Comparison of ENCODE assay signal across 21 cellular contexts in the genomic region with DNA sequence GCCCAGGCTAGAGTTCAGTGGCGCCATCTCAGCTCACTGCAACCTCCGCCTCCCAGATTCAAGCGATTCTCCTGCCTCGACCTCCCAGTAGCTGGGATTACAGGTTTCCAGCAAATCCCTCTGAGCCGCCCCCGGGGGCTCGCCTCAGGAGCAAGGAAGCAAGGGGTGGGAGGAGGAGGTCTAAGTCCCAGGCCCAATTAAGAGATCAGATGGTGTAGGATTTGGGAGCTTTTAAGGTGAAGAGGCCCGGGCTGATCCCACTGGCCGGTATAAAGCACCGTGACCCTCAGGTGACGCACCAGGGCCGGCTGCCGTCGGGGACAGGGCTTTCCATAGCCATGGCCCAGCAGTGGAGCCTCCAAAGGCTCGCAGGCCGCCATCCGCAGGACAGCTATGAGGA. TPM values are rescaled to one million over a fixed set of nuclear protein-coding genes. Genes with fewer than 3 reads are reported as not detected.
"Had no signal": no experiment of that assay in that cellular context is flagged by ENCODE, and none has a peak within 500 bp of the region (broad histone marks: within the 10 kb centered on the region; RNA-seq: fewer than 3 reads in every experiment).

A gene (plus strand): TSS at position 301 of the 400 bp plus-strand sequence. CDS start 38 bp downstream, at position 339.

RNA-seq across cellular contexts. Expression of the gene that starts here (rescaled TPM):
- total RNA-seq: activated naive CD4-positive, alpha-beta T cell treated with anti-CD3 and anti-CD28 coated beads for 36 hours; activated naive CD4-positive, alpha-beta T cell treated with anti-CD3 and anti-CD28 coated beads, Interleukin-2, amount 50 U/mL, for 72 hours; activated naive CD8-positive, alpha-beta T cell treated with anti-CD3 and anti-CD28 coated beads for 36 hours; activated naive CD8-positive, alpha-beta T cell treated with anti-CD3 and anti-CD28 coated beads, Interleukin-2, amount 10 ng/mL, durations not matched to agents 7 days and 5 days; activated T-cell treated with anti-CD3 and anti-CD28 coated beads, Interleukin-2, amount 50 U/mL, for 4 hours; activated T-cell treated with anti-CD3 and anti-CD28 coated beads, Interleukin-2, amount 50 U/mL, for 72 hours; activated T-helper 1 cell treated with anti-CD3 and anti-CD28 coated beads, Interleukin-12 subunit alpha, Interleukin-12 subunit beta, Interleukin-2, Interleukin-4 antibody, amounts not matched to agents 30 ng/mL and 10 ng/mL and 1 ng/mL, durations not matched to agents 14 hours and 24 hours and 36 hours; activated T-helper 17 cell treated with anti-CD3 and anti-CD28 coated beads, Interleukin-2, amount 50 U/mL, for 72 hours; activated T-helper 2 cell treated with anti-CD3 and anti-CD28 coated beads, Interferon-gamma antibody, Interleukin-2, Interleukin-4, amounts not matched to agents 10 μg/mL and 5 μg/mL and 100 μg/mL, durations not matched to agents 14 hours and 24 hours and 36 hours; adrenal gland; aorta; ascending aorta; astrocyte; body of pancreas; breast epithelium; bronchial epithelial cell; cardiac muscle cell; cardiac septum; cerebellum; chondrocyte had no signal
- polyA plus RNA-seq: adipose tissue, adrenal gland, aorta, cardiac muscle cell had no signal
